8 cellular contexts compared by ENCODE assay signal in the genomic region with DNA sequence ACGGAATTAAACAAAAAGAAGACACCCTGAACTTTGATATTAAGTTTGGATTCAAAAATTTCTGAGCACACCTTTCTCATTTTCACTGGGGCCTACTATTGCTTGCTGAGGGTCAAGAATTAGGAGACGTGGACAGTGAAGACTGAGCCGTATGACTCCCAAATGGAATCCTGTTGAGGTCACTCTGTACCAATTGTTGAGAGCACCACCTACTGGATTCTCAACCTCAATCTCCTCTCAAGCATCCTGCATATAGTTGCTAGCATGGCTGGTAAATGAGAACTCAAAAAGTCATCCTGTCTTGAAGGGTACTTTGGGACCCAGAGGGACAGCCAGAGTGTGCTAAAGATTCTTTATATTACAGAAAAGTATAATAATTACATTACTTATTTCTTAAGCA. TPM values are rescaled to one million over a fixed set of nuclear protein-coding genes. Genes with fewer than 3 reads are reported as not detected.
A peak's percentile ranks its signal among the peaks of the same experiment; 100 is the strongest.
DNase-seq lines count a peak whose midpoint lies in the region; TF ChIP-seq lines count a peak whose summit lies in the region.

No MANE protein-coding gene starts in this region.

- intact Hi-C loops in A673 (cut with micrococcal nuclease; ENCODE audit: unreplicated experiment): no loop called here
- intact Hi-C loops in activated CD4-positive, alpha-beta T cell treated with anti-CD3 and anti-CD28 coated beads, Interleukin-2, amount 10 ng/mL, durations not matched to agents 24 days and 14 days (cut with micrococcal nuclease): no loop called here

- no peaks in the 10 kb centered on the region for H3K36me3 Mint-ChIP-seq in activated CD4-positive, alpha-beta T cell treated with anti-CD3 and anti-CD28 coated beads, Interleukin-2, amount 10 ng/mL, durations not matched to agents 24 days and 14 days (ENCODE audit: low read depth)

- POLR2A ChIA-PET in A673 (lab: Charles Lee; ENCODE audit: low non-redundant PET): no interaction called here

- H3K4me1 ChIP-seq in A673 (ENCODE audit: insufficient read depth, low read length, poor library complexity, severe bottlenecking): no peaks in the 10 kb centered on the region

- peak; percentile 49 for TF ChIP-seq CTCF in A673 (conservative IDR thresholded peaks at IDR 0.05; ENCODE audit: low read depth, low read length)
- TF ChIP-seq CTCF in WERI-Rb-1 (IDR thresholded peaks at IDR 0.05; ENCODE audit: low read depth, low read length): peak; percentile 71

- H3K36me3 ChIP-seq in A673 (ENCODE audit: insufficient read depth, low read length, poor library complexity, severe bottlenecking) (no peaks in the 10 kb centered on the region), WERI-Rb-1 (no peaks in the 10 kb centered on the region)

- BruUV-seq in A673 (replicated peaks; lab: Mats Ljungman, UMichigan): no TSS peak

- H3K27me3 Mint-ChIP-seq in activated CD4-positive, alpha-beta T cell treated with anti-CD3 and anti-CD28 coated beads, Interleukin-2, amount 10 ng/mL, durations not matched to agents 24 days and 14 days: peaks cover 27% of the 10 kb centered on the region

- H3K9me3 ChIP-seq in A673 (ENCODE audit: low read depth, low read length, poor library complexity, severe bottlenecking) (no peaks in the 10 kb centered on the region), WERI-Rb-1 (ENCODE audit: severe bottlenecking) (peaks cover 4% of the 10 kb centered on the region)

- no peak overlapping the region for H3K27ac Mint-ChIP-seq in activated CD4-positive, alpha-beta T cell treated with anti-CD3 and anti-CD28 coated beads, Interleukin-2, amount 10 ng/mL, durations not matched to agents 24 days and 14 days

- H3K4me3 ChIP-seq in A673 (ENCODE audit: low read depth, low read length, poor library complexity, severe bottlenecking): no peak overlapping the region
- no peak overlapping the region for H3K4me3 ChIP-seq in WERI-Rb-1 (ENCODE audit: low read depth, low read length)

- H3K27me3 ChIP-seq in A673 (replicated peaks; ENCODE audit: insufficient read depth, low read depth, low read length, poor library complexity): no peaks in the 10 kb centered on the region
- no peaks in the 10 kb centered on the region for H3K27me3 ChIP-seq in WERI-Rb-1 (ENCODE audit: insufficient read depth, low read depth, severe bottlenecking)

- H3K27ac ChIP-seq in A673 (ENCODE audit: low read depth, low read length, poor library complexity, severe bottlenecking): no peak overlapping the region
- H3K27ac ChIP-seq in WERI-Rb-1: no peak overlapping the region

- H3K4me3 Mint-ChIP-seq in activated CD4-positive, alpha-beta T cell treated with anti-CD3 and anti-CD28 coated beads, Interleukin-2, amount 10 ng/mL, durations not matched to agents 24 days and 14 days: no peak overlapping the region

- DNase-seq in A673 (ENCODE audit: low spot score) (peak; percentile 29), H4 (ENCODE audit: low spot score) (peak; percentile 21), WERI-Rb-1 (peak; percentile 30), iPS DF 4.7 (ENCODE audit: extremely low read depth, low spot score) (peak; percentile 38)
- DNase-seq in activated CD4-positive, CD25-positive, alpha-beta regulatory T cell (lab: John Stamatoyannopoulos, UW): no peak
- no peak for DNase-seq in stimulated activated naive CD4-positive, alpha-beta T cell (lab: John Stamatoyannopoulos, UW)
- DNase-seq in activated CD4-positive, alpha-beta T cell treated with anti-CD3 and anti-CD28 coated beads, Interleukin-2, amount 10 ng/mL, durations not matched to agents 24 days and 14 days: no peak
- DNase-seq in activated CD8-positive, alpha-beta memory T cell treated with anti-CD3 and anti-CD28 coated beads for 24 hours: no peak

- CTCF ChIA-PET in A673 (lab: Charles Lee): no interaction called here

- no peaks in the 10 kb centered on the region for H3K4me1 Mint-ChIP-seq in activated CD4-positive, alpha-beta T cell treated with anti-CD3 and anti-CD28 coated beads, Interleukin-2, amount 10 ng/mL, durations not matched to agents 24 days and 14 days

- H3K9me3 Mint-ChIP-seq in activated CD4-positive, alpha-beta T cell treated with anti-CD3 and anti-CD28 coated beads, Interleukin-2, amount 10 ng/mL, durations not matched to agents 24 days and 14 days: peaks cover 13% of the 10 kb centered on the region

RNA-seq across cellular contexts. Expression of gene MTR, which starts 20.2 kb away (rescaled TPM):
- total RNA-seq in A673 (2021): 36.0 and 40.8 TPM in 2 replicates
- total RNA-seq in H4 (2014; rRNA removed; shearing (Covaris generic)): 8.4 and 11.3 TPM in 2 replicates
- total RNA-seq in activated CD4-positive, alpha-beta T cell treated with anti-CD3 and anti-CD28 coated beads, Interleukin-2, amount 10 ng/mL, durations not matched to agents 24 days and 14 days: 50.7 and 51.8 TPM in 2 replicates

Comparison
In these comparisons a context has a peak if more than half of its experiments do, and no peak if none do; other contexts are left out.
1. DNase-seq: peak in A673 (single experiment), H4 (single experiment), WERI-Rb-1 (single experiment) and iPS DF 4.7 (single experiment); none in activated CD4-positive, CD25-positive, alpha-beta regulatory T cell (0 of 4), stimulated activated naive CD4-positive, alpha-beta T cell (0 of 6), activated CD4-positive, alpha-beta T cell treated with anti-CD3 and anti-CD28 coated beads, Interleukin-2, amount 10 ng/mL, durations not matched to agents 24 days and 14 days (single experiment) and activated CD8-positive, alpha-beta memory T cell treated with anti-CD3 and anti-CD28 coated beads for 24 hours (single experiment).